ENCODE assay signal across 10 cellular contexts in the genomic region with DNA sequence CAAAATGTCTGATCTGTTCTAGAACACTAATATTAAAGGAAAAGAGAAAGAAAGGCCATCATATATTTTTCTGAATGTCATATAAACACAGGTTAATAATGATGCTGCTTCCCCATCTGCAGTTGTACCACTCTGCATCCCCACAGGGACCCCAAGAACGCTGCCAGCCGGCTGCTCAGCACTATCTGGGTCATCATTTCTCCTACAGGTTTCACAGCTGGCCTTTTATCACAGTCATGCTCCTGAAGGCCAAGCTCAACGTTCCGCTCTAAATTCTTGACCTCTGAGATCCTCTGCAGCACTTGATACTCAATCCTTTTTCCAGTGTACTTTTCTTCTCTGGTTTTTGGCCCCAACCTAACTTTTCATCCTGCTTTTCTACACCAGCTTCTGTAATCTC. TPM values are rescaled to one million over a fixed set of nuclear protein-coding genes. Genes with fewer than 3 reads are reported as not detected.
A peak's percentile ranks its signal among the peaks of the same experiment; 100 is the strongest.
DNase-seq lines count a peak whose midpoint lies in the region; ATAC-seq and TF ChIP-seq lines count a peak whose summit lies in the region.
"Had no signal": no experiment of that assay in that cellular context is flagged by ENCODE, and none has a peak within 500 bp of the region (broad histone marks: within the 10 kb centered on the region; RNA-seq: fewer than 3 reads in every experiment).

No MANE protein-coding gene starts in this region.

- peak overlapping the region; percentile 86 to 97 for H3K4me3 Mint-ChIP-seq in CD14-positive monocyte
- no peak overlapping the region for H3K4me3 Mint-ChIP-seq in chondrocyte (ENCODE audit: unreplicated experiment)
- peak overlapping the region in 1 of 3 experiments; percentile 80 for H3K4me3 Mint-ChIP-seq in nephron

- peaks cover 29 to 40% of the 10 kb centered on the region in 2 donors for H3K36me3 Mint-ChIP-seq in CD14-positive monocyte
- peaks cover 14% of the 10 kb centered on the region for H3K36me3 Mint-ChIP-seq in chondrocyte (ENCODE audit: low read depth)
- peaks cover 43% of the 10 kb centered on the region for H3K36me3 Mint-ChIP-seq in nephron (ENCODE audit: low read depth)

- H3K27ac Mint-ChIP-seq in CD14-positive monocyte: peak overlapping the region; percentile 94 to 99 (median 99)
- H3K27ac Mint-ChIP-seq in chondrocyte (ENCODE audit: unreplicated experiment): peak overlapping the region; percentile 85
- peak overlapping the region; percentile 0 to 21 (median 1) for H3K27ac Mint-ChIP-seq in nephron

- H3K27me3 ChIP-seq in Loucy (ENCODE audit: insufficient read depth, low read length, poor library complexity, severe bottlenecking): peaks cover 4% of the 10 kb centered on the region

- H3K79me2 ChIP-seq in Loucy (ENCODE audit: insufficient read depth, low read length): peaks cover 89% of the 10 kb centered on the region

- peaks cover 83% of the 10 kb centered on the region for H4K20me1 ChIP-seq in Loucy (ENCODE audit: insufficient read depth, low read length, poor library complexity, severe bottlenecking)

- H3K9me3 ChIP-seq in Loucy (ENCODE audit: insufficient read depth, low read depth, low read length): no peaks in the 10 kb centered on the region

- peak overlapping the region; percentile 75 for H3K9ac ChIP-seq in Loucy (ENCODE audit: low read depth, low read length, poor library complexity, severe bottlenecking)

- no peaks in the 10 kb centered on the region for H3K9me2 ChIP-seq in Loucy (replicated peaks; ENCODE audit: low read depth, low read length)

- H3K4me1 ChIP-seq in Loucy (ENCODE audit: insufficient read depth, low read length, poor library complexity, severe bottlenecking): peaks cover 49% of the 10 kb centered on the region

- DNase-seq in CD14-positive monocyte (ENCODE audit: low spot score) (no peak), chondrocyte (ENCODE audit: low spot score) (no peak), NCI-H1105 treated with DMSO at 0.1 percent for 48 hours (lab: John Stamatoyannopoulos, UW) (no peak), inferior parietal cortex (ENCODE audit: extremely low spot score) (no peak), NCI-H82 (lab: John Stamatoyannopoulos, UW) (no peak)
- DNase-seq: DMS53 had no signal

- intact Hi-C loops in CD14-positive monocyte (cut with micrococcal nuclease): loop anchor here in 1 of 2 donors (5.0 kb wide), 2 partner anchors 52 to 117 kb away; no protein-coding TSS in a partner anchor

- H3K4me1 Mint-ChIP-seq in CD14-positive monocyte (peaks cover 41% of the 10 kb centered on the region), chondrocyte (ENCODE audit: low read depth) (peaks cover 46% of the 10 kb centered on the region), nephron (peaks cover 29% of the 10 kb centered on the region)

- H3F3A ChIP-seq in Loucy (ENCODE audit: low read depth): peaks cover 27% of the 10 kb centered on the region

- H3K9me3 Mint-ChIP-seq in CD14-positive monocyte (no peaks in the 10 kb centered on the region), chondrocyte (ENCODE audit: low read depth) (no peaks in the 10 kb centered on the region), nephron (no peaks in the 10 kb centered on the region)

- no peaks in the 10 kb centered on the region for H3K27me3 Mint-ChIP-seq in CD14-positive monocyte (ENCODE audit: low read depth in 3 of 3)
- no peaks in the 10 kb centered on the region for H3K27me3 Mint-ChIP-seq in chondrocyte (ENCODE audit: low read depth)
- H3K27me3 Mint-ChIP-seq in nephron (ENCODE audit: low read depth): no peaks in the 10 kb centered on the region

- TF ChIP-seq CTCF in CD14-positive monocyte (IDR thresholded peaks at IDR 0.05) (no peak), Loucy (conservative IDR thresholded peaks at IDR 0.05; ENCODE audit: low read length) (no peak), chondrocyte (IDR thresholded peaks at IDR 0.05) (no peak), nephron (IDR thresholded peaks at IDR 0.05; ENCODE audit: unreplicated experiment in 3 of 3) (no peak)

- H3K36me3 ChIP-seq in Loucy (ENCODE audit: insufficient read depth, low read length): peaks cover 43% of the 10 kb centered on the region

- H3K4me3 ChIP-seq in Loucy (ENCODE audit: low read length, poor library complexity, severe bottlenecking): peak overlapping the region; percentile 75

- peak overlapping the region; percentile 89 for H3K4me2 ChIP-seq in Loucy (ENCODE audit: low read depth, low read length, poor library complexity, severe bottlenecking)

- ATAC-seq in GM18870 (IDR thresholded peaks at IDR 0.05; ENCODE audit: unreplicated experiment): no peak

- no peak overlapping the region for H2AFZ ChIP-seq in Loucy (ENCODE audit: low read length)

RNA-seq across cellular contexts. Expression of gene IDI1, which starts 4.8 kb away (rescaled TPM):
- 10 to 100 TPM; 35.0 to 46.9 TPM for polyA plus RNA-seq in CD14-positive monocyte
- total RNA-seq in chondrocyte: 39.0 to 45.7 TPM (median 40.6 TPM) in 3 replicates

RNA-seq across cellular contexts. Expression of gene WDR37, which starts 12.0 kb away (rescaled TPM):
- polyA plus RNA-seq in CD14-positive monocyte: 1 to 10 TPM; 7.1 to 8.6 TPM
- total RNA-seq in chondrocyte: 10.9 to 15.5 TPM (median 12.4 TPM) in 3 replicates

RNA-seq across cellular contexts. Expression of gene IDI2, which starts 18.5 kb away (rescaled TPM):
- not detected for polyA plus RNA-seq in CD14-positive monocyte
- not detected in 3 replicates for total RNA-seq in chondrocyte
- total RNA-seq: dermis blood vessel endothelial cell had no signal

RNA-seq across cellular contexts. Expression of gene GTPBP4, which starts 55.9 kb away (rescaled TPM):
- 10 to 100 TPM in 1 of 2 donors, 1 to 10 TPM in 1; 9.9 to 12.2 TPM for polyA plus RNA-seq in CD14-positive monocyte
- 48.5 to 57.8 TPM (median 54.8 TPM) in 3 replicates for total RNA-seq in chondrocyte

Comparison
In these comparisons a context has a peak if more than half of its experiments do, and no peak if none do; other contexts are left out.
1. H3K27ac Mint-ChIP-seq: peak in every context shown above with its lines; median percentile 99 in CD14-positive monocyte; 85 in chondrocyte; 1 in nephron.